Comparison of ENCODE assay signal across 15 cellular contexts in genomic region chr1:208268541-208269337, GRCh38.
"Had no signal": no experiment of that assay in that cellular context is flagged by ENCODE, and none has a peak within 500 bp of the region (broad histone marks: within the 10 kb centered on the region; RNA-seq: fewer than 3 reads in every experiment).

No MANE protein-coding gene starts in this region.

- H3K36me3 Mint-ChIP-seq: immature natural killer cell had no signal

- FAIRE-seq: pancreas had no signal

- H3K27ac ChIP-seq: adrenal gland, epithelial cell of prostate, pancreas, vagina, VCaP had no signal

- DNase-seq: activated CD4-positive, alpha-beta memory T cell treated with anti-CD3 and anti-CD28 coated beads, Interleukin-2, amount 10 ng/mL, durations not matched to agents 7 days and 5 days; activated CD4-positive, alpha-beta T cell treated with anti-CD3 and anti-CD28 coated beads for 36 hours; activated effector memory CD4-positive, alpha-beta T cell treated with Interleukin-2 at 50 U/mL for 16 hours; activated naive CD4-positive, alpha-beta T cell treated with anti-CD3 and anti-CD28 coated beads, Interleukin-2, amount 50 U/mL, for 16 hours; activated T-cell treated with anti-CD3 and anti-CD28 coated beads, Interleukin-2, amount 50 U/mL, for 24 hours; adrenal gland; effector memory CD8-positive, alpha-beta T cell; foreskin melanocyte; immature natural killer cell; stimulated activated CD4-positive, alpha-beta T cell treated with anti-CD3 and anti-CD28 coated beads, Interleukin-2, amount 100 ng/mL, for 24 hours had no signal

- H3K9me3 Mint-ChIP-seq: activated CD4-positive, alpha-beta memory T cell treated with anti-CD3 and anti-CD28 coated beads, Interleukin-2, amount 10 ng/mL, durations not matched to agents 7 days and 5 days; activated T-cell treated with anti-CD3 and anti-CD28 coated beads, Interleukin-2, amount 50 U/mL, for 24 hours; dendritic cell treated with granulocyte-macrophage colony-stimulating factor and Interleukin-4, amounts not matched to agents 40 ng/mL and 50 ng/mL, for 4 days; effector memory CD8-positive, alpha-beta T cell; immature natural killer cell had no signal

- H3K27me3 ChIP-seq: vagina had no signal

- H3K4me1 Mint-ChIP-seq: activated CD4-positive, alpha-beta memory T cell treated with anti-CD3 and anti-CD28 coated beads, Interleukin-2, amount 10 ng/mL, durations not matched to agents 7 days and 5 days; activated CD4-positive, alpha-beta T cell treated with anti-CD3 and anti-CD28 coated beads for 36 hours; immature natural killer cell had no signal

- H3K4me3 ChIP-seq: adrenal gland, pancreas, vagina had no signal

- ATAC-seq: activated CD4-positive, alpha-beta T cell treated with anti-CD3 and anti-CD28 coated beads for 36 hours; effector memory CD8-positive, alpha-beta T cell; pancreas had no signal

- H3K27ac Mint-ChIP-seq: activated CD4-positive, alpha-beta memory T cell treated with anti-CD3 and anti-CD28 coated beads, Interleukin-2, amount 10 ng/mL, durations not matched to agents 7 days and 5 days; activated CD4-positive, alpha-beta T cell treated with anti-CD3 and anti-CD28 coated beads for 36 hours; activated T-cell treated with anti-CD3 and anti-CD28 coated beads, Interleukin-2, amount 50 U/mL, for 24 hours; dendritic cell treated with granulocyte-macrophage colony-stimulating factor and Interleukin-4, amounts not matched to agents 40 ng/mL and 50 ng/mL, for 4 days; effector memory CD8-positive, alpha-beta T cell; immature natural killer cell had no signal

- H3K4me3 Mint-ChIP-seq: activated CD4-positive, alpha-beta memory T cell treated with anti-CD3 and anti-CD28 coated beads, Interleukin-2, amount 10 ng/mL, durations not matched to agents 7 days and 5 days; activated CD4-positive, alpha-beta T cell treated with anti-CD3 and anti-CD28 coated beads for 36 hours; activated T-cell treated with anti-CD3 and anti-CD28 coated beads, Interleukin-2, amount 50 U/mL, for 24 hours; dendritic cell treated with granulocyte-macrophage colony-stimulating factor and Interleukin-4, amounts not matched to agents 40 ng/mL and 50 ng/mL, for 4 days; effector memory CD8-positive, alpha-beta T cell; immature natural killer cell had no signal
